In genomic region chr18:36454848-36455458, GRCh38 we compare ENCODE assay signal across 26 cellular contexts.
DNase-seq lines count a peak whose midpoint lies in the region; FAIRE-seq and TF ChIP-seq lines count a peak whose summit lies in the region.
"Had no signal": no experiment of that assay in that cellular context is flagged by ENCODE, and none has a peak within 500 bp of the region (broad histone marks: within the 10 kb centered on the region; RNA-seq: fewer than 3 reads in every experiment).

No MANE protein-coding gene starts in this region.

- H3K27ac ChIP-seq in VCaP (peak overlapping the region; percentile 85), SJCRH30 (no peak overlapping the region)
- H3K27ac ChIP-seq: ascending aorta, BLaER1, HL-60, suprapubic skin had no signal

- no peak for DNase-seq in D721Med (ENCODE audit: insufficient read length, low spot score)
- DNase-seq in NCI-H1105 treated with DMSO at 0.1 percent for 48 hours (lab: John Stamatoyannopoulos, UW) = peak; percentile 66
- peak; percentile 20 for DNase-seq in NCI-H2227 treated with DMSO at 0.1 percent for 48 hours (lab: John Stamatoyannopoulos, UW)
- no peak for DNase-seq in NOMO-1 treated with DMSO at 0.1 percent for 48 hours (lab: John Stamatoyannopoulos, UW; ENCODE audit: unreplicated experiment)
- no peak for DNase-seq in HPDE6-E6E7 (ENCODE audit: extremely low spot score)
- DNase-seq in SJCRH30 = no peak
- DNase-seq: activated CD4-positive, alpha-beta memory T cell treated with anti-CD3 and anti-CD28 coated beads, Interleukin-2, amount 10 ng/mL, durations not matched to agents 7 days and 5 days; activated CD4-positive, CD25-positive, alpha-beta regulatory T cell; activated naive CD8-positive, alpha-beta T cell treated with anti-CD3 and anti-CD28 coated beads for 36 hours; dermis blood vessel endothelial cell; NCI-H1436; NCI-H526 treated with DMSO at 0.1 percent for 48 hours; right cardiac atrium; stimulated activated CD4-positive, alpha-beta T cell treated with anti-CD3 and anti-CD28 coated beads, Interleukin-4, amount 100 ng/mL, for 24 hours; stimulated activated naive B cell treated with anti-CD40 and anti-IgM and Interleukin-4, amounts not matched to agents 10 μg/mL and 1 μg/mL and 100 μg/mL, for 72 hours; T1000 had no signal

- H3K27me3 ChIP-seq in SJCRH30 = no peaks in the 10 kb centered on the region
- H3K27me3 ChIP-seq: ascending aorta, BLaER1, suprapubic skin had no signal

- H3K4me3 ChIP-seq in SJCRH30 = no peak overlapping the region
- H3K4me3 ChIP-seq: ascending aorta, BLaER1, HAP-1, lung, suprapubic skin had no signal

- no peaks in the 10 kb centered on the region for H3K4me1 ChIP-seq in SJCRH30

- H3K36me3 ChIP-seq in SJCRH30 = no peaks in the 10 kb centered on the region
- H3K36me3 ChIP-seq: ascending aorta, BLaER1, HAP-1, suprapubic skin had no signal

- no peaks in the 10 kb centered on the region for H3K9me3 ChIP-seq in SJCRH30 (replicated peaks)
- H3K9me3 ChIP-seq: ascending aorta, BLaER1, HAP-1, suprapubic skin had no signal

- peak; percentile 75 for FAIRE-seq in D721Med (lab: Jason Lieb, UNC)
- FAIRE-seq: endothelial cell of umbilical vein, GM19239, HepG2 had no signal

- TF ChIP-seq CTCF in D721Med (IDR thresholded peaks at IDR 0.05; ENCODE audit: insufficient read depth, missing control alignments) (no peak), VCaP (conservative IDR thresholded peaks at IDR 0.05) (no peak)

Comparison
In these comparisons a context has a peak if more than half of its experiments do, and no peak if none do; other contexts are left out.
1. DNase-seq: peak in NCI-H1105 treated with DMSO at 0.1 percent for 48 hours (single experiment) and NCI-H2227 treated with DMSO at 0.1 percent for 48 hours (single experiment); none in D721Med (single experiment), NOMO-1 treated with DMSO at 0.1 percent for 48 hours (single experiment), HPDE6-E6E7 (single experiment) and SJCRH30 (0 of 2).